Comparison of ENCODE assay signal across 31 cellular contexts in the genomic region with DNA sequence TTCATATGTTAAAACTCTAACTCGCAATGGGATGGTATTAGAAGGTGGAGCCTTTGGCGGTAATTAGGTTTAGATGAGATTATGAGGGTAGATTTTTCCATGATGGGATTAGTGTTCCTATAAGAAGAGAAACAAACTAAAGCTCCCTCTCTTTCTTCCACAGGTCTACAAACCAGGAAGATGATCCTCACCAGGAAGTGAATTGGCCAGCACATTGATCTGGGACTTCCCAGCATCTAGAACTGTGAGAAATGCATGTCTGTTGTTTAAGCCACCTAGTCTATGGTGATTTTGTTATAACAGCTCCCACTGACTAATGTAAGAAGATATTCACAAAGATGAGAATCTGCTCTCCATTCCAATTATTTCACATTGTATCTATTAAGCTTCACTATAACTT.
"Had no signal": no experiment of that assay in that cellular context is flagged by ENCODE, and none has a peak within 500 bp of the region (broad histone marks: within the 10 kb centered on the region; RNA-seq: fewer than 3 reads in every experiment).

No MANE protein-coding gene starts in this region.

- H3K4me3 ChIP-seq: coronary artery, dorsolateral prefrontal cortex, esophagus muscularis mucosa, gastrocnemius medialis, heart left ventricle had no signal

- H3K4me3 Mint-ChIP-seq: activated CD8-positive, alpha-beta T cell treated with anti-CD3 and anti-CD28 coated beads for 36 hours; activated naive CD8-positive, alpha-beta T cell; activated T-cell treated with anti-CD3 and anti-CD28 coated beads, Interleukin-2, amount 50 U/mL, for 4 hours; activated T-helper 17 cell treated with anti-CD3 and anti-CD28 coated beads, Interleukin-2, amount 50 U/mL, for 72 hours; central memory CD8-positive, alpha-beta T cell; dendritic cell treated with granulocyte-macrophage colony-stimulating factor and Interleukin-4, amounts not matched to agents 40 ng/mL and 50 ng/mL, for 4 days; endodermal cell; WTC11 had no signal

- DNase-seq: activated CD4-positive, alpha-beta T cell treated with anti-CD3 and anti-CD28 coated beads for 48 hours; activated CD4-positive, alpha-beta T cell treated with anti-CD3 and anti-CD28 coated beads, Interleukin-2, amount 50 U/mL, for 1 hour; activated CD4-positive, alpha-beta T cell treated with anti-CD3 and anti-CD28 coated beads, Interleukin-2, amount 50 U/mL, for 48 hours; activated CD8-positive, alpha-beta memory T cell treated with anti-CD3 and anti-CD28 coated beads for 24 hours; activated CD8-positive, alpha-beta T cell treated with anti-CD3 and anti-CD28 coated beads for 36 hours; activated effector memory CD4-positive, alpha-beta T cell treated with Interleukin-2 at 50 U/mL for 16 hours; activated gamma-delta T cell treated with Interleukin-2 at 50 U/mL for 16 hours; activated naive CD4-positive, alpha-beta T cell treated with anti-CD3 and anti-CD28 coated beads, Interleukin-2, amount 50 U/mL, for 16 hours; activated naive CD4-positive, alpha-beta T cell treated with Interleukin-2 at 50 U/mL for 16 hours; activated T-cell treated with anti-CD3 and anti-CD28 coated beads, Interleukin-2, amount 50 U/mL, for 4 hours; amniotic stem cell; anterior cingulate cortex; brain microvascular endothelial cell; dorsolateral prefrontal cortex; effector memory CD4-positive, alpha-beta T cell; endodermal cell; erythroblast; foreskin keratinocyte; gastrocnemius medialis; glutamatergic neuron; heart left ventricle; T-helper 2 cell had no signal

- H3K4me1 Mint-ChIP-seq: activated T-helper 17 cell treated with anti-CD3 and anti-CD28 coated beads, Interleukin-2, amount 50 U/mL, for 72 hours; central memory CD8-positive, alpha-beta T cell; WTC11 had no signal

- H3K27ac ChIP-seq: brain microvascular endothelial cell, coronary artery, dorsolateral prefrontal cortex, esophagus muscularis mucosa, foreskin keratinocyte, gastrocnemius medialis, heart left ventricle had no signal

- H3K4me1 ChIP-seq: esophagus muscularis mucosa, foreskin keratinocyte, gastrocnemius medialis, heart left ventricle had no signal

- H3K9me3 Mint-ChIP-seq: activated T-cell treated with anti-CD3 and anti-CD28 coated beads, Interleukin-2, amount 50 U/mL, for 4 hours; activated T-helper 17 cell treated with anti-CD3 and anti-CD28 coated beads, Interleukin-2, amount 50 U/mL, for 72 hours; dendritic cell treated with granulocyte-macrophage colony-stimulating factor and Interleukin-4, amounts not matched to agents 40 ng/mL and 50 ng/mL, for 4 days; endodermal cell; WTC11 had no signal

- H3K9me3 ChIP-seq: esophagus muscularis mucosa, gastrocnemius medialis, heart left ventricle had no signal

- H3K36me3 Mint-ChIP-seq: activated naive CD8-positive, alpha-beta T cell; WTC11 had no signal

- H3K36me3 ChIP-seq: brain microvascular endothelial cell, esophagus muscularis mucosa, gastrocnemius medialis, heart left ventricle had no signal

- H3K27me3 Mint-ChIP-seq: activated CD8-positive, alpha-beta T cell treated with anti-CD3 and anti-CD28 coated beads for 36 hours; activated naive CD8-positive, alpha-beta T cell; activated T-helper 17 cell treated with anti-CD3 and anti-CD28 coated beads, Interleukin-2, amount 50 U/mL, for 72 hours; central memory CD8-positive, alpha-beta T cell; dendritic cell treated with granulocyte-macrophage colony-stimulating factor and Interleukin-4, amounts not matched to agents 40 ng/mL and 50 ng/mL, for 4 days had no signal

- FAIRE-seq: astrocyte, bronchial epithelial cell had no signal

- H3K27ac Mint-ChIP-seq: activated CD8-positive, alpha-beta T cell treated with anti-CD3 and anti-CD28 coated beads for 36 hours; activated naive CD8-positive, alpha-beta T cell; activated T-helper 17 cell treated with anti-CD3 and anti-CD28 coated beads, Interleukin-2, amount 50 U/mL, for 72 hours; dendritic cell treated with granulocyte-macrophage colony-stimulating factor and Interleukin-4, amounts not matched to agents 40 ng/mL and 50 ng/mL, for 4 days; endodermal cell; WTC11 had no signal

- ATAC-seq: activated CD8-positive, alpha-beta T cell treated with anti-CD3 and anti-CD28 coated beads for 36 hours; activated T-cell treated with anti-CD3 and anti-CD28 coated beads, Interleukin-2, amount 50 U/mL, for 4 hours; activated T-helper 17 cell treated with anti-CD3 and anti-CD28 coated beads, Interleukin-2, amount 50 U/mL, for 72 hours; foreskin keratinocyte; gastrocnemius medialis; heart left ventricle; WTC11 had no signal

- H3K27me3 ChIP-seq: brain microvascular endothelial cell, dorsolateral prefrontal cortex, esophagus muscularis mucosa, foreskin keratinocyte, gastrocnemius medialis, heart left ventricle had no signal
